ENCODE assay signal across 26 cellular contexts in the genomic region with DNA sequence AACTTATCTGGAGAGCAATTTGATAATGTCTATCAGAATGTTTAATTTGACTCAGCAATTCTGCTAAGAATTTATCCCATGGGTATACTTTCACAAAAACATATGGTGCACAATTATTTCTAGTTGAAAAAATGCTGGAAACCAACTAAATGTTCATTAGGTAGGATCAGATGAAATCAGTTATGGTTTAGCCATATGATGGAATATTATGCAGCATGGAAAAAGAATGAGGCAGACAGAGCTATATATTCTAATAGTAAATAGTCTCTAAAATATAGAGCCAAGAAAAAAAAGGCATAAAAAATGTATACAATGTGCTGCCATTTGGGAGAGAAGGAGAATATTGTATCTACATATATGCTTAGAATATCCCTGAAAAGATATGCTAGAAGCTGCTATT. TPM values are rescaled to one million over a fixed set of nuclear protein-coding genes. Genes with fewer than 3 reads are reported as not detected.
DNase-seq lines count a peak whose midpoint lies in the region; ATAC-seq, FAIRE-seq and TF ChIP-seq lines count a peak whose summit lies in the region.
"Had no signal": no experiment of that assay in that cellular context is flagged by ENCODE, and none has a peak within 500 bp of the region (broad histone marks: within the 10 kb centered on the region; RNA-seq: fewer than 3 reads in every experiment).

No MANE protein-coding gene starts in this region.

- H3K9me3 Mint-ChIP-seq in CD4-positive, CD25-positive, alpha-beta regulatory T cell, result no peaks in the 10 kb centered on the region
- H3K9me3 Mint-ChIP-seq: CD4-positive, alpha-beta memory T cell; CD8-positive, alpha-beta memory T cell had no signal

- H3K9me3 ChIP-seq in A549, result no peaks in the 10 kb centered on the region
- H3K9me3 ChIP-seq in CD4-positive, CD25-positive, alpha-beta regulatory T cell (ENCODE audit: control insufficient read depth in 2 of 2, low read length in 2 of 2), result no peaks in the 10 kb centered on the region
- no peaks in the 10 kb centered on the region for H3K9me3 ChIP-seq in Karpas-422 (ENCODE audit: low read length)
- H3K9me3 ChIP-seq in K562 (replicated peaks; ENCODE audit: control insufficient read depth, insufficient read depth, low read depth, low read length), result no peaks in the 10 kb centered on the region
- H3K9me3 ChIP-seq in stomach, result no peaks in the 10 kb centered on the region
- H3K9me3 ChIP-seq: BLaER1 treated with 17β-estradiol and CSF1 and Interleukin-3, amounts not matched to agents 10 nM and 100 nM had no signal

- TF ChIP-seq POLR2A in A549 (IDR thresholded peaks at IDR 0.05; ENCODE audit: low read length) (no peak), K562 (conservative IDR thresholded peaks at IDR 0.05) (no peak), stomach (IDR thresholded peaks at IDR 0.05) (no peak)

- H3K4me1 Mint-ChIP-seq in CD4-positive, CD25-positive, alpha-beta regulatory T cell, result peaks cover 16 to 38% (median 33%) of the 10 kb centered on the region in 4 donors

- no TSS peak for BruUV-seq in K562 (replicated peaks; lab: Mats Ljungman, UMichigan)

- no peak for TF ChIP-seq CTCF in A549 (IDR thresholded peaks at IDR 0.05)
- no peak for TF ChIP-seq CTCF in K562 (IDR thresholded peaks at IDR 0.05 in 2 of 3, conservative IDR thresholded peaks at IDR 0.05 in 1 of 3; ENCODE audit: insufficient read depth in 2 of 3, low read depth in 1 of 3, low read length in 3 of 3)
- no peak for TF ChIP-seq CTCF in omental fat pad (IDR thresholded peaks at IDR 0.05)
- no peak for TF ChIP-seq CTCF in stomach (IDR thresholded peaks at IDR 0.05)

- no peak overlapping the region for H3K4me3 Mint-ChIP-seq in CD4-positive, CD25-positive, alpha-beta regulatory T cell
- H3K4me3 Mint-ChIP-seq: B cell; CD4-positive, alpha-beta memory T cell; CD8-positive, alpha-beta memory T cell had no signal

- peak overlapping the region in 2 of 3 donors; percentile 17 to 26 for H3K27ac Mint-ChIP-seq in CD4-positive, CD25-positive, alpha-beta regulatory T cell
- H3K27ac Mint-ChIP-seq: B cell; CD4-positive, alpha-beta memory T cell; CD8-positive, alpha-beta memory T cell had no signal

- H2AFZ ChIP-seq in Karpas-422 (ENCODE audit: low read length) (no peak overlapping the region), K562 (ENCODE audit: low read depth, low read length) (no peak overlapping the region)

- H3K27ac ChIP-seq in A549 (no peak overlapping the region), Karpas-422 (ENCODE audit: low read length) (no peak overlapping the region), K562 (ENCODE audit: extremely low read depth, low read depth, low read length) (no peak overlapping the region), stomach (no peak overlapping the region)
- H3K27ac ChIP-seq in CD4-positive, CD25-positive, alpha-beta regulatory T cell (ENCODE audit: insufficient read depth, low read length, poor library complexity, severe bottlenecking), result no peak overlapping the region
- H3K27ac ChIP-seq: BLaER1 treated with 17β-estradiol and CSF1 and Interleukin-3, amounts not matched to agents 10 nM and 100 nM; C4-2B had no signal

- TF ChIP-seq RAD21 in A549 (conservative IDR thresholded peaks at IDR 0.05 in 1 of 2, IDR thresholded peaks at IDR 0.05 in 1 of 2) (no peak), K562 (CRISPR knock-in tag; conservative IDR thresholded peaks at IDR 0.05 in 1 of 2, IDR thresholded peaks at IDR 0.05 in 1 of 2) (no peak)

- H3K4me2 ChIP-seq in A549 (no peak overlapping the region), Karpas-422 (ENCODE audit: low read depth, low read length, poor library complexity, severe bottlenecking) (no peak overlapping the region), K562 (ENCODE audit: insufficient read depth, low read length) (no peak overlapping the region)

- ATAC-seq in A549 (no peak), K562 (no peak), omental fat pad (ENCODE audit: low FRiP score) (no peak)
- ATAC-seq in CD4-positive, CD25-positive, alpha-beta regulatory T cell (ENCODE audit: low read depth in 2 of 2), result no peak
- ATAC-seq: GM12878 had no signal

- H3K79me2 ChIP-seq in Karpas-422 (ENCODE audit: low read length) (no peaks in the 10 kb centered on the region), K562 (ENCODE audit: control insufficient read depth, insufficient read depth, low read length) (no peaks in the 10 kb centered on the region)

- H4K20me1 ChIP-seq in Karpas-422 (ENCODE audit: insufficient read depth, low read depth, low read length) (no peaks in the 10 kb centered on the region), K562 (replicated peaks; ENCODE audit: control insufficient read depth, insufficient read depth, low read length) (no peaks in the 10 kb centered on the region)
- H4K20me1 ChIP-seq: BLaER1 treated with 17β-estradiol and CSF1 and Interleukin-3, amounts not matched to agents 10 nM and 100 nM had no signal

- CTCF ChIA-PET in A549 (lab: Yijun Ruan, JAX), result interaction anchor here (0.6 kb wide), 1 partner anchor 55 kb away, joined by 3 read pairs; no protein-coding TSS in a partner anchor
- CTCF ChIA-PET in K562 (lab: Yijun Ruan, JAX; ENCODE audit: low intra/inter-chr PET ratio), result no interaction called here

- H3K9me1 ChIP-seq in K562 (ENCODE audit: control insufficient read depth, insufficient read depth, low read length), result no peaks in the 10 kb centered on the region

- no peaks in the 10 kb centered on the region for H3K36me3 ChIP-seq in CD4-positive, CD25-positive, alpha-beta regulatory T cell (ENCODE audit: control insufficient read depth, insufficient read depth, low read length)
- H3K36me3 ChIP-seq in Karpas-422 (ENCODE audit: insufficient read depth, low read length), result no peaks in the 10 kb centered on the region
- no peaks in the 10 kb centered on the region for H3K36me3 ChIP-seq in K562 (ENCODE audit: control insufficient read depth, insufficient read depth, low read length)
- H3K36me3 ChIP-seq in stomach, result no peaks in the 10 kb centered on the region
- H3K36me3 ChIP-seq: BLaER1 treated with 17β-estradiol and CSF1 and Interleukin-3, amounts not matched to agents 10 nM and 100 nM had no signal

- H3K4me1 ChIP-seq in A549 (peaks cover 13% of the 10 kb centered on the region), Karpas-422 (ENCODE audit: low read length) (peaks cover 21% of the 10 kb centered on the region), K562 (replicated peaks in 1 of 2; ENCODE audit: control insufficient read depth in 2 of 2, insufficient read depth in 2 of 2, low read length in 2 of 2) (peaks cover 0 to 5% of the 10 kb centered on the region in 2 experiments; a peak in 2 of 5 replicates), stomach (peaks cover 2 to 22% (median 14%) of the 10 kb centered on the region in 4 donors)
- H3K4me1 ChIP-seq in CD4-positive, CD25-positive, alpha-beta regulatory T cell (ENCODE audit: control insufficient read depth, insufficient read depth, low read length, poor library complexity, severe bottlenecking), result peaks cover 30% of the 10 kb centered on the region

- no peak for TF ChIP-seq EP300 in A549 (IDR thresholded peaks at IDR 0.05)
- TF ChIP-seq EP300 in K562 (IDR thresholded peaks at IDR 0.05; ENCODE audit: low read length), result no peak
- TF ChIP-seq EP300 in stomach (IDR thresholded peaks at IDR 0.05), result no peak

- peaks cover 3% of the 10 kb centered on the region for H3K27me3 ChIP-seq in CD4-positive, CD25-positive, alpha-beta regulatory T cell (ENCODE audit: control insufficient read depth, insufficient read depth, low read length)
- no peaks in the 10 kb centered on the region for H3K27me3 ChIP-seq in Karpas-422 (ENCODE audit: low read length)
- no peaks in the 10 kb centered on the region for H3K27me3 ChIP-seq in K562 (ENCODE audit: control insufficient read depth in 2 of 2, insufficient read depth in 2 of 2, low read length in 2 of 2)
- H3K27me3 ChIP-seq in stomach, result no peaks in the 10 kb centered on the region
- H3K27me3 ChIP-seq: BLaER1 treated with 17β-estradiol and CSF1 and Interleukin-3, amounts not matched to agents 10 nM and 100 nM had no signal

- in situ Hi-C loops in K562 (cut with MboI), result no loop called here

- intact Hi-C loops in K562 (cut with micrococcal nuclease), result no loop called here
- intact Hi-C loops in stomach (cut with DNase I; ENCODE audit: low total_unique reads), result no loop called here

- DNase-seq in A549 (ENCODE audit: low read depth in 1 of 2, low spot score in 1 of 2), result no peak
- DNase-seq in CD4-positive, CD25-positive, alpha-beta regulatory T cell, result no peak
- DNase-seq in Karpas-422, result peak; percentile 9
- DNase-seq in K562 (ENCODE audit: extremely low read depth in 1 of 4, low spot score in 3 of 4), result no peak
- no peak for DNase-seq in mucosa of gallbladder (ENCODE audit: low spot score)
- DNase-seq in omental fat pad (ENCODE audit: low spot score), result no peak
- no peak for DNase-seq in stomach
- DNase-seq in KG1 (lab: John Stamatoyannopoulos, UW), result no peak
- DNase-seq: 8988T; CD4-positive, alpha-beta memory T cell; CD8-positive, alpha-beta memory T cell; COR-L47; DMS 273 treated with DMSO at 0.1 percent for 48 hours; DMS153; DMS53; DMS79; DND-41; EL; GDM1 had no signal

- no peak for FAIRE-seq in A549 (lab: Jason Lieb, UNC)
- no peak for FAIRE-seq in K562 (lab: Jason Lieb, UNC)
- FAIRE-seq: A204.1, GM12878, GM12892, GM18507 had no signal

- H3K4me3 ChIP-seq in A549, result no peak overlapping the region
- H3K4me3 ChIP-seq in CD4-positive, CD25-positive, alpha-beta regulatory T cell (ENCODE audit: low read depth, low read length), result no peak overlapping the region
- no peak overlapping the region for H3K4me3 ChIP-seq in Karpas-422 (ENCODE audit: low read length)
- no peak overlapping the region for H3K4me3 ChIP-seq in K562
- H3K4me3 ChIP-seq in stomach, result no peak overlapping the region
- H3K4me3 ChIP-seq: BLaER1 treated with 17β-estradiol and CSF1 and Interleukin-3, amounts not matched to agents 10 nM and 100 nM; GM12878 had no signal

- POLR2A ChIA-PET in A549 (lab: Yijun Ruan, JAX), result interaction anchor here (1.1 to 1.4 kb wide), 2 partner anchors 8 to 9 kb away, joined by 4 read pairs; a partner anchor contains a TSS
- POLR2A ChIA-PET in K562 (lab: Yijun Ruan, JAX), result no interaction called here

- H3K9ac ChIP-seq in Karpas-422 (ENCODE audit: low read length) (no peak overlapping the region), K562 (ENCODE audit: insufficient read depth in 1 of 2, low read depth in 2 of 2, low read length in 2 of 2) (no peak overlapping the region)
- H3K9ac ChIP-seq: BLaER1 treated with 17β-estradiol and CSF1 and Interleukin-3, amounts not matched to agents 10 nM and 100 nM had no signal

- no peaks in the 10 kb centered on the region for H3K36me3 Mint-ChIP-seq in CD4-positive, CD25-positive, alpha-beta regulatory T cell
- H3K36me3 Mint-ChIP-seq: CD4-positive, alpha-beta memory T cell had no signal

- no peaks in the 10 kb centered on the region for H3K9me2 ChIP-seq in Karpas-422 (replicated peaks; ENCODE audit: insufficient read depth, low read length)

- peaks cover 6% of the 10 kb centered on the region for H3K27me3 Mint-ChIP-seq in CD4-positive, CD25-positive, alpha-beta regulatory T cell

RNA-seq across cellular contexts. Expression of a gene that starts 3.6 kb away (rescaled TPM):
- polyA plus RNA-seq in A549 (2011; rRNA removed) (5.9 and 6.6 TPM in 2 replicates), A549 (2017; fragmentation: RNase III; extraction: RNeasy Plus Mini Kit Qiagen cat#74134 plus additional on column Dnase treatment) (0.99 to 1.6 TPM (median 1.2 TPM) in 3 replicates), K562 (2011; rRNA removed) (0.03 and 0.04 TPM in 2 replicates), K562 (2014; fragmentation: Illumina TruSeq; extraction: Trizol) (not detected in 2 replicates), K562 (2014; fragmentation: Nextera tagmentation; extraction: Ambion mirVana) (under 1 TPM; 0.04 to 0.08 TPM), K562 (2014; rRNA removed) (0.21 and 0.31 TPM in 2 replicates), stomach (1 to 10 TPM; 2.3 to 4.8 (median 4.0) TPM)
- polyA plus RNA-seq in A549 (2012; cell fraction: cytosol; rRNA removed), result 1.8 and 2.6 TPM in 2 replicates
- polyA plus RNA-seq in A549 (2012; cell fraction: nucleus; rRNA removed), result 1.9 and 2.1 TPM in 2 replicates
- polyA minus RNA-seq in A549 (2011; rRNA and poly(A)+ RNA removed), result 10.5 and 12.8 TPM in 2 replicates
- total RNA-seq in CD4-positive, CD25-positive, alpha-beta regulatory T cell, result 2.5 TPM
- polyA plus RNA-seq in CD4-positive, CD25-positive, alpha-beta regulatory T cell, result 1 to 10 TPM in 2 of 4 donors, under 1 TPM in 2; 0.21 to 1.9 (median 0.99) TPM
- 0.22 and 0.69 TPM in 2 replicates for total RNA-seq in Karpas-422 (2014; rRNA removed; shearing (Covaris generic); ENCODE audit: low replicate concordance)
- total RNA-seq in K562 (2011; cell fraction: chromatin; rRNA removed; ENCODE audit: low replicate concordance), result 0.16 TPM in 1 of 2 replicates, not detected in the other
- total RNA-seq in K562 (2011; cell fraction: nucleolus; rRNA removed), result not detected in 2 replicates
- total RNA-seq in K562 (2011; cell fraction: nucleoplasm; rRNA removed), result 0.15 TPM in 1 of 2 replicates, not detected in the other
- total RNA-seq in K562 (2014; rRNA removed) (1.00 TPM in 1 of 2 replicates, not detected in the other), K562 (2014; rRNA removed; fragmentation: Illumina TruSeq; extraction: Trizol) (0.06 TPM in 1 of 2 replicates, not detected in the other), K562 (2015; rRNA removed; fragmentation: Illumina TruSeq; extraction: Trizol) (not detected in 2 replicates), K562 (2021) (not detected in 2 replicates), mucosa of gallbladder (25.0 TPM), omental fat pad (1 to 10 TPM; 1.3 to 5.5 (median 2.6) TPM), stomach (10 to 100 TPM in 2 of 5 donors, 1 to 10 TPM in 3; 5.4 to 32.7 (median 8.8) TPM)
- not detected in 2 replicates for polyA plus RNA-seq in K562 (2011; cell fraction: cytosol; rRNA removed)
- 0.10 and 0.45 TPM in 2 replicates for polyA plus RNA-seq in K562 (2011; cell fraction: nucleus; rRNA removed)
- 0.14 and 0.57 TPM in 2 replicates for polyA plus RNA-seq in K562 (2012)
- polyA minus RNA-seq in K562 (2011; rRNA and poly(A)+ RNA removed), result 0.03 and 0.25 TPM in 2 replicates
- polyA minus RNA-seq in K562 (2011; cell fraction: cytosol; rRNA and poly(A)+ RNA removed), result not detected in 2 replicates
- polyA minus RNA-seq in K562 (2011; cell fraction: nucleus; rRNA and poly(A)+ RNA removed), result not detected in 2 replicates
- polyA plus RNA-seq: CD4-positive, alpha-beta memory T cell had no signal

RNA-seq across cellular contexts. Expression of a gene that starts 7.8 kb away (rescaled TPM):
- polyA plus RNA-seq in A549 (2011; rRNA removed) (13.2 and 13.5 TPM in 2 replicates), A549 (2017; fragmentation: RNase III; extraction: RNeasy Plus Mini Kit Qiagen cat#74134 plus additional on column Dnase treatment) (8.8 to 11.2 TPM (median 11.2 TPM) in 3 replicates), K562 (2011; rRNA removed) (8.3 and 8.9 TPM in 2 replicates), K562 (2014; fragmentation: Illumina TruSeq; extraction: Trizol) (7.0 and 7.3 TPM in 2 replicates), K562 (2014; fragmentation: Nextera tagmentation; extraction: Ambion mirVana) (1 to 10 TPM; 1.9 to 2.0 TPM), K562 (2014; rRNA removed) (6.3 and 6.7 TPM in 2 replicates), stomach (1 to 10 TPM; 3.5 to 6.6 (median 5.2) TPM)
- polyA plus RNA-seq in A549 (2012; cell fraction: cytosol; rRNA removed), result 6.0 and 7.8 TPM in 2 replicates
- 7.2 and 7.9 TPM in 2 replicates for polyA plus RNA-seq in A549 (2012; cell fraction: nucleus; rRNA removed)
- 11.2 and 12.0 TPM in 2 replicates for polyA minus RNA-seq in A549 (2011; rRNA and poly(A)+ RNA removed)
- total RNA-seq in CD4-positive, CD25-positive, alpha-beta regulatory T cell, result 7.3 TPM
- 1 to 10 TPM; 5.0 to 9.6 (median 8.9) TPM for polyA plus RNA-seq in CD4-positive, CD25-positive, alpha-beta regulatory T cell
- 8.9 and 13.1 TPM in 2 replicates for total RNA-seq in Karpas-422 (2014; rRNA removed; shearing (Covaris generic); ENCODE audit: low replicate concordance)
- 9.1 TPM in 2 replicates for total RNA-seq in K562 (2011; cell fraction: chromatin; rRNA removed; ENCODE audit: low replicate concordance)
- 12.2 and 13.0 TPM in 2 replicates for total RNA-seq in K562 (2011; cell fraction: nucleolus; rRNA removed)
- 12.5 and 16.6 TPM in 2 replicates for total RNA-seq in K562 (2011; cell fraction: nucleoplasm; rRNA removed)
- total RNA-seq in K562 (2014; rRNA removed) (5.4 and 5.6 TPM in 2 replicates), K562 (2014; rRNA removed; fragmentation: Illumina TruSeq; extraction: Trizol) (4.9 and 5.3 TPM in 2 replicates), K562 (2015; rRNA removed; fragmentation: Illumina TruSeq; extraction: Trizol) (4.5 and 5.1 TPM in 2 replicates), K562 (2021) (6.4 and 6.9 TPM in 2 replicates), mucosa of gallbladder (9.2 TPM), omental fat pad (1 to 10 TPM; 3.4 to 6.0 (median 5.3) TPM), stomach (10 to 100 TPM in 1 of 5 donors, 1 to 10 TPM in 3, not detected in 1; 6.7 to 11.0 (median 8.1) TPM)
- 6.0 and 8.2 TPM in 2 replicates for polyA plus RNA-seq in K562 (2011; cell fraction: cytosol; rRNA removed)
- polyA plus RNA-seq in K562 (2011; cell fraction: nucleus; rRNA removed), result 10.3 and 12.0 TPM in 2 replicates
- polyA plus RNA-seq in K562 (2012), result 6.9 and 8.6 TPM in 2 replicates
- polyA minus RNA-seq in K562 (2011; rRNA and poly(A)+ RNA removed), result 8.7 and 9.3 TPM in 2 replicates
- 4.7 and 4.9 TPM in 2 replicates for polyA minus RNA-seq in K562 (2011; cell fraction: cytosol; rRNA and poly(A)+ RNA removed)
- polyA minus RNA-seq in K562 (2011; cell fraction: nucleus; rRNA and poly(A)+ RNA removed), result 9.6 and 14.2 TPM in 2 replicates

RNA-seq across cellular contexts. Expression of a gene that starts 9.5 kb away (rescaled TPM):
- polyA plus RNA-seq in A549 (2011; rRNA removed) (10.4 and 16.2 TPM in 2 replicates), A549 (2017; fragmentation: RNase III; extraction: RNeasy Plus Mini Kit Qiagen cat#74134 plus additional on column Dnase treatment) (9.5 to 10.5 TPM (median 9.7 TPM) in 3 replicates), K562 (2011; rRNA removed) (3.6 and 5.4 TPM in 2 replicates), K562 (2014; fragmentation: Illumina TruSeq; extraction: Trizol) (5.3 and 5.4 TPM in 2 replicates), K562 (2014; fragmentation: Nextera tagmentation; extraction: Ambion mirVana) (1 to 10 TPM; 1.5 TPM), K562 (2014; rRNA removed) (7.5 and 9.6 TPM in 2 replicates), stomach (10 to 100 TPM in 2 of 3 donors, 1 to 10 TPM in 1; 8.1 to 20.3 (median 11.8) TPM)
- polyA plus RNA-seq in A549 (2012; cell fraction: cytosol; rRNA removed), result 4.5 and 5.5 TPM in 2 replicates
- 2.2 and 3.2 TPM in 2 replicates for polyA plus RNA-seq in A549 (2012; cell fraction: nucleus; rRNA removed)
- polyA minus RNA-seq in A549 (2011; rRNA and poly(A)+ RNA removed), result 3.8 and 5.1 TPM in 2 replicates
- 26.2 TPM for total RNA-seq in CD4-positive, CD25-positive, alpha-beta regulatory T cell
- 10 to 100 TPM; 14.3 to 27.3 (median 22.6) TPM for polyA plus RNA-seq in CD4-positive, CD25-positive, alpha-beta regulatory T cell
- 12.0 and 17.9 TPM in 2 replicates for total RNA-seq in Karpas-422 (2014; rRNA removed; shearing (Covaris generic); ENCODE audit: low replicate concordance)
- 11.4 and 21.5 TPM in 2 replicates for total RNA-seq in K562 (2011; cell fraction: chromatin; rRNA removed; ENCODE audit: low replicate concordance)
- 4.7 and 9.3 TPM in 2 replicates for total RNA-seq in K562 (2011; cell fraction: nucleolus; rRNA removed)
- 7.1 and 9.8 TPM in 2 replicates for total RNA-seq in K562 (2011; cell fraction: nucleoplasm; rRNA removed)
- total RNA-seq in K562 (2014; rRNA removed) (6.0 and 8.1 TPM in 2 replicates), K562 (2014; rRNA removed; fragmentation: Illumina TruSeq; extraction: Trizol) (7.8 and 8.5 TPM in 2 replicates), K562 (2015; rRNA removed; fragmentation: Illumina TruSeq; extraction: Trizol) (7.2 and 7.8 TPM in 2 replicates), K562 (2021) (5.5 and 7.9 TPM in 2 replicates), mucosa of gallbladder (24.9 TPM), omental fat pad (10 to 100 TPM; 26.3 to 46.1 (median 31.2) TPM), stomach (10 to 100 TPM in 4 of 5 donors, 1 to 10 TPM in 1; 3.5 to 56.7 (median 23.7) TPM)
- polyA plus RNA-seq in K562 (2011; cell fraction: cytosol; rRNA removed), result 1.4 and 2.2 TPM in 2 replicates
- polyA plus RNA-seq in K562 (2011; cell fraction: nucleus; rRNA removed), result 2.8 and 2.9 TPM in 2 replicates
- 3.6 and 4.0 TPM in 2 replicates for polyA plus RNA-seq in K562 (2012)
- polyA minus RNA-seq in K562 (2011; rRNA and poly(A)+ RNA removed), result 9.3 and 10.3 TPM in 2 replicates
- 3.6 and 5.2 TPM in 2 replicates for polyA minus RNA-seq in K562 (2011; cell fraction: cytosol; rRNA and poly(A)+ RNA removed)
- polyA minus RNA-seq in K562 (2011; cell fraction: nucleus; rRNA and poly(A)+ RNA removed), result 6.3 and 9.4 TPM in 2 replicates
